In the genomic region with DNA sequence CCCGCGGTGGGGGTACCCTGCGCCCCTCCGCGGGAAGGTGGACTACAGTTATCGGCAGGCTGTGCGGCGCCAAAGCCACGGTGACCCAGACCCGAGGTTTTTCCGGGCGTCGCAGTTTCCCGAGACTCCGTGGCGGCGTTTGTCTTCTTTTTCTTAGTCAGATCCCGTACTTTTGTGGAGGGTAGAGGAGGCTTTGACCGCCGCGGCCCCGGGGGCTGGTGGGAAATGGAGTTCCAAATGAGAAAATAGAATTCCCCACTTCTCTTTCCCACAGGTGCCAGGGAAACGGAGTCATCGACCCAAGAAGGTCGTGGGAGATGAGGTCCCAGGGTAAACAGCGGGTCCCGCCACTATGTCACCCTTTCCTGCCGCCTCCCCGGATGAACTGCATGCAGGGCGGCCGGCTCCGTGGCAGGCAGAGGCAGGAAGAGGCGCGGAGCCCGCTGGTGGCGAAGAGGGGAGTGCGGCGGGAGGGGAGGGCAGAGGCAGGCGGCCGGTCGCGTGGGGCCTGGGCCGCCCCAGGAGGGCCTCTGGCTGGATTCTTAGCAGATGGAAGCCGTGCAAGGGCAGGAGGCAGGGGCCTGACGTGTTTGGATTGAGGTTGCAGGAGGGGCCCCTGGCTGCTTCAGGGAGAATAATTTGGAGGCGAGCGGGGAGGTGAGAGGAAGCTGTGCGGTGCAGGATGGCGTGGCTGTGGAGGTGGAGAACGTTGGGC, we compare ENCODE assay signal across 8 cellular contexts. TPM values are rescaled to one million over a fixed set of nuclear protein-coding genes. Genes with fewer than 3 reads are reported as not detected.
DNase-seq lines count a peak whose midpoint lies in the region; ATAC-seq and TF ChIP-seq lines count a peak whose summit lies in the region.

No MANE protein-coding gene starts in this region.

- BruUV-seq in MCF 10A (replicated peaks; lab: Mats Ljungman, UMichigan), result no TSS peak

- peaks cover 15% of the 10 kb centered on the region for H3K4me1 Mint-ChIP-seq in MCF 10A (ENCODE audit: insufficient read depth, unreplicated experiment)
- peaks cover 21% of the 10 kb centered on the region for H3K4me1 Mint-ChIP-seq in activated naive CD8-positive, alpha-beta T cell treated with anti-CD3 and anti-CD28 coated beads, Interleukin-2, amount 50 U/mL, for 24 hours

- H3K27me3 Mint-ChIP-seq in MCF 10A (ENCODE audit: insufficient read depth, unreplicated experiment), result no peaks in the 10 kb centered on the region
- no peaks in the 10 kb centered on the region for H3K27me3 Mint-ChIP-seq in activated naive CD8-positive, alpha-beta T cell treated with anti-CD3 and anti-CD28 coated beads, Interleukin-2, amount 50 U/mL, for 24 hours

- H3K4me1 ChIP-seq in breast epithelium, result no peaks in the 10 kb centered on the region
- peaks cover 3% of the 10 kb centered on the region for H3K4me1 ChIP-seq in right cardiac atrium (ENCODE audit: control insufficient read depth, insufficient read depth, low read length)

- peaks cover 61% of the 10 kb centered on the region for H3K36me3 Mint-ChIP-seq in MCF 10A (ENCODE audit: insufficient read depth, unreplicated experiment)
- H3K36me3 Mint-ChIP-seq in activated naive CD8-positive, alpha-beta T cell treated with anti-CD3 and anti-CD28 coated beads, Interleukin-2, amount 50 U/mL, for 24 hours (ENCODE audit: low read depth), result peaks cover 2% of the 10 kb centered on the region

- H3K4me3 Mint-ChIP-seq in MCF 10A (ENCODE audit: unreplicated experiment), result no peak overlapping the region
- H3K4me3 Mint-ChIP-seq in activated naive CD8-positive, alpha-beta T cell treated with anti-CD3 and anti-CD28 coated beads, Interleukin-2, amount 50 U/mL, for 24 hours, result peak overlapping the region; percentile 74

- TF ChIP-seq CTCF in breast epithelium (IDR thresholded peaks at IDR 0.05), result no peak
- no peak for TF ChIP-seq CTCF in MCF 10A (IDR thresholded peaks at IDR 0.05; ENCODE audit: unreplicated experiment)

- DNase-seq in breast epithelium (ENCODE audit: low spot score in 2 of 2), result no peak
- DNase-seq in MCF 10A (ENCODE audit: unreplicated experiment), result no peak
- peak; percentile 66 for DNase-seq in activated naive CD8-positive, alpha-beta T cell treated with anti-CD3 and anti-CD28 coated beads, Interleukin-2, amount 50 U/mL, for 24 hours
- DNase-seq in right cardiac atrium, result peak in 2 of 3 donors; percentile 84 to 88

- intact Hi-C loops in breast epithelium (cut with DNase I; ENCODE audit: low total_unique reads), result no loop called here
- intact Hi-C loops in MCF 10A (cut with micrococcal nuclease), result no loop called here
- intact Hi-C loops in right cardiac atrium (cut with DNase I), result no loop called here

- POLR2A ChIA-PET in MCF 10A (lab: Yijun Ruan, JAX), result interaction anchor here (1.0 kb wide), 1 partner anchor 9 kb away, joined by 3 read pairs; no protein-coding TSS in a partner anchor

- H3K36me3 ChIP-seq in breast epithelium, result no peaks in the 10 kb centered on the region

- no peak overlapping the region for H3K27ac Mint-ChIP-seq in MCF 10A (ENCODE audit: low read depth, unreplicated experiment)
- H3K27ac Mint-ChIP-seq in activated naive CD8-positive, alpha-beta T cell treated with anti-CD3 and anti-CD28 coated beads, Interleukin-2, amount 50 U/mL, for 24 hours, result peak overlapping the region; percentile 87

- H3K4me3 ChIP-seq in breast epithelium (peak overlapping the region; percentile 52 to 69 (median 53)), right cardiac atrium (ENCODE audit: low read length) (peak overlapping the region; percentile 59), skin epidermis (peak overlapping the region; percentile 19 to 58 (median 38))

- H3K9me3 ChIP-seq in breast epithelium (no peaks in the 10 kb centered on the region), right cardiac atrium (ENCODE audit: control insufficient read depth, low read length) (no peaks in the 10 kb centered on the region)

- peak overlapping the region; percentile 80 to 89 for H3K27ac ChIP-seq in breast epithelium
- H3K27ac ChIP-seq in right cardiac atrium (ENCODE audit: low read length), result peak overlapping the region; percentile 90
- peak overlapping the region; percentile 10 to 93 (median 81) for H3K27ac ChIP-seq in skin epidermis

- no peaks in the 10 kb centered on the region for H3K9me3 Mint-ChIP-seq in MCF 10A (ENCODE audit: unreplicated experiment)
- H3K9me3 Mint-ChIP-seq in activated naive CD8-positive, alpha-beta T cell treated with anti-CD3 and anti-CD28 coated beads, Interleukin-2, amount 50 U/mL, for 24 hours, result no peaks in the 10 kb centered on the region

- ATAC-seq in activated naive CD8-positive, alpha-beta T cell treated with anti-CD3 and anti-CD28 coated beads, Interleukin-2, amount 50 U/mL, for 24 hours, result peak; percentile 76
- ATAC-seq in right cardiac atrium (peak; percentile 71 to 73), HG03135 (IDR thresholded peaks at IDR 0.05; ENCODE audit: unreplicated experiment) (no peak), GM21360 (IDR thresholded peaks at IDR 0.05; ENCODE audit: unreplicated experiment) (no peak), HG02763 (IDR thresholded peaks at IDR 0.05; ENCODE audit: unreplicated experiment) (no peak)

- no peak for TF ChIP-seq POLR2A in breast epithelium (IDR thresholded peaks at IDR 0.05)

- CTCF ChIA-PET in MCF 10A (lab: Yijun Ruan, JAX), result no interaction called here

- 4% methylated on average over 50 of the region's 50 CpGs for WGBS in right cardiac atrium

- H3K27me3 ChIP-seq in breast epithelium (no peaks in the 10 kb centered on the region), right cardiac atrium (ENCODE audit: control insufficient read depth, insufficient read depth) (no peaks in the 10 kb centered on the region)

RNA-seq across cellular contexts. Expression of a gene that starts 11.5 kb away (rescaled TPM):
- total RNA-seq in breast epithelium, result 10 to 100 TPM; 42.2 to 74.7 (median 70.4) TPM
- total RNA-seq in MCF 10A (2022), result 70.3 and 72.2 TPM in 2 replicates
- 10 to 100 TPM; 26.0 to 35.0 (median 29.2) TPM for total RNA-seq in right cardiac atrium
- polyA plus RNA-seq in right cardiac atrium, result 27.4 TPM

RNA-seq across cellular contexts. Expression of a gene that starts 25.3 kb away (rescaled TPM):
- total RNA-seq in breast epithelium (1 to 10 TPM in 2 of 3 donors, under 1 TPM in 1; 0.80 to 1.6 (median 1.0) TPM), MCF 10A (2022) (1.6 and 2.7 TPM in 2 replicates), right cardiac atrium (under 1 TPM; 0.20 to 0.75 (median 0.23) TPM)
- polyA plus RNA-seq in right cardiac atrium, result 0.16 TPM

RNA-seq across cellular contexts. Expression of a gene that starts 31.0 kb away (rescaled TPM):
- total RNA-seq in breast epithelium (1 to 10 TPM in 2 of 3 donors, not detected in 1; 1.3 to 2.9 TPM), MCF 10A (2022) (0.37 and 0.47 TPM in 2 replicates), right cardiac atrium (1 to 10 TPM; 3.1 to 7.2 (median 5.5) TPM)
- 2.9 TPM for polyA plus RNA-seq in right cardiac atrium

RNA-seq across cellular contexts. Expression of a gene that starts 34.9 kb away (rescaled TPM):
- total RNA-seq in breast epithelium (10 to 100 TPM; 25.0 to 35.4 (median 30.1) TPM), MCF 10A (2022) (45.1 and 55.8 TPM in 2 replicates), right cardiac atrium (10 to 100 TPM; 16.0 to 20.4 (median 17.3) TPM)
- polyA plus RNA-seq in right cardiac atrium, result 7.2 TPM

Comparison
In these comparisons a context has a peak if more than half of its experiments do, and no peak if none do; other contexts are left out.
1. DNase-seq: peak in activated naive CD8-positive, alpha-beta T cell treated with anti-CD3 and anti-CD28 coated beads, Interleukin-2, amount 50 U/mL, for 24 hours (single experiment) and right cardiac atrium (2 of 3); none in breast epithelium (0 of 2) and MCF 10A (single experiment).
2. ATAC-seq: peak in activated naive CD8-positive, alpha-beta T cell treated with anti-CD3 and anti-CD28 coated beads, Interleukin-2, amount 50 U/mL, for 24 hours (single experiment) and right cardiac atrium (2 of 2); none in HG03135 (single experiment), GM21360 (single experiment) and HG02763 (single experiment).
3. Peak in every context shown above with its lines, with median percentiles within 50 percentile points of each other: H3K27ac ChIP-seq and H3K4me3 ChIP-seq.